In the genomic region with DNA sequence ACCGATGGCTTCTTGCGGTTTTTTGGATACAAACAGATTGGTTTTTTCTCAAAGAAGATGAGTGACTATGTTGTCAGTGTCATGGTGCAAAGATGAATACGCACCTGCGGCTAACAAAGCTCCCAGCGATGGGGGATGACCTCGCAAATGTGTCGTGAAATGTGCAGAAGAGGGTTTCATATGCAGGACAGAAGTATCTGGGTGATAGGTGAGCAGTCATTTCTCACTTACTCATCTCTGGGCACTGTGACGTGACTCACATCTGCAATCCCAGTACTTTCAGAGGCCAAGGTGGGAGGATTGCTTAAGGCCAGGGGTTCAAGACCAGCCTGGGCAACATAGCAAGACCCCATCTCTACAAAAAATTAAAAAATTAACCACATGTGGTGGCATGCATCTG, we compare ENCODE assay signal across 7 cellular contexts.
"Had no signal": no experiment of that assay in that cellular context is flagged by ENCODE, and none has a peak within 500 bp of the region (broad histone marks: within the 10 kb centered on the region; RNA-seq: fewer than 3 reads in every experiment).

No MANE protein-coding gene starts in this region.

- H3K9me3 Mint-ChIP-seq: stimulated activated naive CD8-positive, alpha-beta T cell treated with anti-CD3 and anti-CD28 coated beads, Interleukin-15, Interleukin-2, amounts not matched to agents 100 ng/mL and 50 ng/mL, for 24 hours; T-helper 2 cell treated with Interferon-gamma antibody and Interleukin-4, amounts not matched to agents 5 μg/mL and 100 μg/mL, for 36 hours had no signal

- H3K36me3 Mint-ChIP-seq: naive thymus-derived CD8-positive, alpha-beta T cell had no signal

- H3K27ac Mint-ChIP-seq: stimulated activated naive CD8-positive, alpha-beta T cell treated with anti-CD3 and anti-CD28 coated beads, Interleukin-15, Interleukin-2, amounts not matched to agents 100 ng/mL and 50 ng/mL, for 24 hours; T-helper 2 cell treated with Interferon-gamma antibody and Interleukin-4, amounts not matched to agents 5 μg/mL and 100 μg/mL, for 36 hours had no signal

- H3K4me3 Mint-ChIP-seq: naive thymus-derived CD8-positive, alpha-beta T cell; stimulated activated naive CD8-positive, alpha-beta T cell treated with anti-CD3 and anti-CD28 coated beads, Interleukin-15, Interleukin-2, amounts not matched to agents 100 ng/mL and 50 ng/mL, for 24 hours; T-helper 2 cell treated with Interferon-gamma antibody and Interleukin-4, amounts not matched to agents 5 μg/mL and 100 μg/mL, for 36 hours had no signal

- DNase-seq: activated effector memory CD4-positive, alpha-beta T cell treated with anti-CD3 and anti-CD28 coated beads, Interleukin-2, amount 50 U/mL, for 16 hours; foreskin keratinocyte; naive thymus-derived CD8-positive, alpha-beta T cell; SW 1271; testis had no signal
